Comparison of ENCODE assay signal across 8 cellular contexts in genomic region chr11:86067230-86068137, GRCh38. TPM values are rescaled to one million over a fixed set of nuclear protein-coding genes. Genes with fewer than 3 reads are reported as not detected.
DNase-seq lines count a peak whose midpoint lies in the region; ATAC-seq, FAIRE-seq and TF ChIP-seq lines count a peak whose summit lies in the region.

No MANE protein-coding gene starts in this region.

- H3K9me3 Mint-ChIP-seq in endodermal cell (no peaks in the 10 kb centered on the region), nephron (no peaks in the 10 kb centered on the region)

- H3K27ac ChIP-seq in 22Rv1: peak overlapping the region; percentile 72
- H3K27ac ChIP-seq in endodermal cell (ENCODE audit: low read depth, low read length): peak overlapping the region; percentile 91

- no peak for DNase-seq in GM18507 (ENCODE audit: extremely low spot score, insufficient read length, low read depth)
- DNase-seq in SIG-M5 treated with dmso at 0.1 percent for 504 hours (lab: John Stamatoyannopoulos, UW; ENCODE audit: unreplicated experiment): peak; percentile 80
- DNase-seq in endodermal cell: no peak
- no peak for DNase-seq in foreskin melanocyte
- no peak for DNase-seq in COLO829 (ENCODE audit: low spot score)

- H3K36me3 Mint-ChIP-seq in endodermal cell (ENCODE audit: low read depth) (no peaks in the 10 kb centered on the region), nephron (ENCODE audit: low read depth) (no peaks in the 10 kb centered on the region)

- no peaks in the 10 kb centered on the region for H3K9me3 ChIP-seq in endodermal cell (ENCODE audit: control insufficient read depth, low read length)

- TF ChIP-seq CTCF in 22Rv1 (IDR thresholded peaks at IDR 0.05): no peak
- no peak for TF ChIP-seq CTCF in endodermal cell (conservative IDR thresholded peaks at IDR 0.05)
- no peak for TF ChIP-seq CTCF in nephron (IDR thresholded peaks at IDR 0.05; ENCODE audit: unreplicated experiment in 3 of 3)

- no peaks in the 10 kb centered on the region for H3K27me3 ChIP-seq in endodermal cell (ENCODE audit: control insufficient read depth, insufficient read depth, low read length, poor library complexity, severe bottlenecking)

- FAIRE-seq in GM18507 (lab: Jason Lieb, UNC): peak; percentile 51

- peak overlapping the region; percentile 90 for H3K4me3 ChIP-seq in endodermal cell (ENCODE audit: low read length)

- peak overlapping the region; percentile 100 for H3K4me3 Mint-ChIP-seq in endodermal cell
- peak overlapping the region; percentile 96 to 100 (median 98) for H3K4me3 Mint-ChIP-seq in nephron

- no peaks in the 10 kb centered on the region for H3K27me3 Mint-ChIP-seq in endodermal cell (ENCODE audit: insufficient read depth)
- H3K27me3 Mint-ChIP-seq in nephron (ENCODE audit: low read depth): no peaks in the 10 kb centered on the region

- no peaks in the 10 kb centered on the region for H3K36me3 ChIP-seq in endodermal cell (ENCODE audit: control insufficient read depth, insufficient read depth, low read length)

- peak overlapping the region; percentile 64 for H3K9ac ChIP-seq in endodermal cell (ENCODE audit: extremely low read depth, low read length, poor library complexity, severe bottlenecking)

- peaks cover 42% of the 10 kb centered on the region for H3K4me1 Mint-ChIP-seq in endodermal cell
- H3K4me1 Mint-ChIP-seq in nephron: peaks cover 46% of the 10 kb centered on the region

- H3K27ac Mint-ChIP-seq in endodermal cell (peak overlapping the region; percentile 97), nephron (peak overlapping the region; percentile 93 to 100 (median 98))

- no peak for ATAC-seq in HG03442 (IDR thresholded peaks at IDR 0.05; ENCODE audit: unreplicated experiment)

- peaks cover 4% of the 10 kb centered on the region for H3K4me1 ChIP-seq in endodermal cell (ENCODE audit: control insufficient read depth, insufficient read depth, low read length)

- 1 to 3% methylated on average over 6 to 13 of the region's 14 CpGs for WGBS in endodermal cell (ENCODE audit: insufficient coverage in 1 of 2, insufficient read length in 1 of 2), 2 experiments

RNA-seq across cellular contexts. Expression of gene PICALM, which starts 1.4 kb away (rescaled TPM):
- total RNA-seq in endodermal cell: 100 to 1,000 TPM; 120 to 129 TPM
- 126 TPM for polyA plus RNA-seq in endodermal cell (2013, experiment 1 of 2)
- 130 TPM for polyA plus RNA-seq in endodermal cell (2013, experiment 2 of 2)
